In the genomic region with DNA sequence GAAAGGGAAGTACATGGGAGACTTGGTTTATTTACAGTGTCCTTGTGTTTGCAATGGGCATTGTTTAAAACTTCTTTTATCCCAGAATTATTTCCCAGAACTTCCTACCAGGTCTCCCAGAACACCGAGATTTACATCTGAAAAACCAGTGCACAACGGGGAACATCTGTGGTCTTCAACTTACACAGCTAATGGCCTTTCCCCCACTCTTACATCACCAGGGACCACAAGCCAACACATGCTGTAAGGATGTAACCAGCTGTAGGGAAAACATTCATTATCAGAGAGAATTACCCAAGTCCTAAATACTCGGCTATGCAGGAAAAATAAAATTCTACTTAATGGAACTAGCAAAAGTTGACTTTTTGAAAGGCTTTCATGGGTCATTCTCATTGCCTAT, we compare ENCODE assay signal across 20 cellular contexts.
DNase-seq lines count a peak whose midpoint lies in the region; ATAC-seq and TF ChIP-seq lines count a peak whose summit lies in the region.
"Had no signal": no experiment of that assay in that cellular context is flagged by ENCODE, and none has a peak within 500 bp of the region (broad histone marks: within the 10 kb centered on the region; RNA-seq: fewer than 3 reads in every experiment).

No MANE protein-coding gene starts in this region.

- TF ChIP-seq CTCF in GM23338 (conservative IDR thresholded peaks at IDR 0.05; ENCODE audit: low read depth in 2 of 2) = no peak
- TF ChIP-seq CTCF in astrocyte of the spinal cord (IDR thresholded peaks at IDR 0.05; ENCODE audit: low read depth, low read length) = no peak
- TF ChIP-seq CTCF in fibroblast of villous mesenchyme (IDR thresholded peaks at IDR 0.05; ENCODE audit: insufficient read depth, low read depth, low read length) = no peak
- no peak for TF ChIP-seq CTCF in osteoblast (IDR thresholded peaks at IDR 0.05; ENCODE audit: extremely low read depth, low read depth, low read length)

- in situ Hi-C loops in astrocyte of the spinal cord (cut with HindIII; ENCODE audit: low sequenced_read_pairs) = no loop called here

- H2AFZ ChIP-seq in GM23338 (no peak overlapping the region), osteoblast (ENCODE audit: low read length) (peak overlapping the region; percentile 23)
- H2AFZ ChIP-seq: neural progenitor cell had no signal

- H3K36me3 ChIP-seq in GM23338 (ENCODE audit: insufficient read depth) (no peaks in the 10 kb centered on the region), osteoblast (ENCODE audit: insufficient read depth, low read length) (no peaks in the 10 kb centered on the region)
- H3K36me3 ChIP-seq: neural progenitor cell, suprapubic skin had no signal

- no peaks in the 10 kb centered on the region; the same call in 1 of the 2 replicates for H3K9me2 ChIP-seq in GM23338 (ENCODE audit: insufficient read depth)

- no peaks in the 10 kb centered on the region for H3F3A ChIP-seq in GM23338 (replicated peaks; ENCODE audit: low read depth)

- peak; percentile 44 for ATAC-seq in GM23338
- ATAC-seq in GM18517 (IDR thresholded peaks at IDR 0.05; ENCODE audit: unreplicated experiment) = no peak

- H3K4me3 Mint-ChIP-seq in GM23338 = no peak overlapping the region
- H3K4me3 Mint-ChIP-seq: CD4-positive, alpha-beta T cell; endodermal cell; neural progenitor cell had no signal

- H3K79me2 ChIP-seq in GM23338 (replicated peaks; ENCODE audit: insufficient read depth) = no peaks in the 10 kb centered on the region
- no peaks in the 10 kb centered on the region for H3K79me2 ChIP-seq in osteoblast (ENCODE audit: insufficient read depth, low read length)

- no peak overlapping the region for H3K27ac ChIP-seq in GM23338 (ENCODE audit: low read depth)
- no peak overlapping the region for H3K27ac ChIP-seq in osteoblast (ENCODE audit: low read depth, low read length)
- H3K27ac ChIP-seq: neural progenitor cell, suprapubic skin had no signal

- H3K4me1 ChIP-seq in GM23338 (ENCODE audit: insufficient read depth) (peaks cover 65% of the 10 kb centered on the region), osteoblast (ENCODE audit: insufficient read depth, low read length) (peaks cover 29% of the 10 kb centered on the region)
- H3K4me1 ChIP-seq: suprapubic skin had no signal

- H3K9me3 Mint-ChIP-seq in GM23338 = peaks cover 3% of the 10 kb centered on the region
- H3K9me3 Mint-ChIP-seq: CD4-positive, alpha-beta T cell; neural progenitor cell had no signal

- DNase-seq in GM23338 (ENCODE audit: low spot score) (no peak), astrocyte of the spinal cord (ENCODE audit: low read depth, low spot score) (peak; percentile 75), fibroblast of villous mesenchyme (ENCODE audit: low read depth) (peak; percentile 89), osteoblast (ENCODE audit: insufficient read length, low spot score, missing footprints) (no peak), NCI-H1930 (lab: John Stamatoyannopoulos, UW) (no peak), NAMALWA (ENCODE audit: low spot score) (no peak), T1000 (lab: John Stamatoyannopoulos, UW) (no peak)
- DNase-seq: activated CD8-positive, alpha-beta memory T cell treated with anti-CD3 and anti-CD28 coated beads, Interleukin-2, amount 50 U/mL, for 48 hours; activated effector memory CD4-positive, alpha-beta T cell treated with anti-CD3 and anti-CD28 coated beads, Interleukin-2, amount 50 U/mL, for 16 hours; CD4-positive, alpha-beta T cell; cerebellar nuclear complex; DMS79; H7; NCI-H1417; NCI-H69; SHP77 had no signal

- H4K20me1 ChIP-seq in GM23338 (replicated peaks; ENCODE audit: insufficient read depth) (no peaks in the 10 kb centered on the region), osteoblast (ENCODE audit: insufficient read depth, low read length) (no peaks in the 10 kb centered on the region)

- H3K36me3 Mint-ChIP-seq in GM23338 (ENCODE audit: low read depth) = peaks cover 7% of the 10 kb centered on the region
- H3K36me3 Mint-ChIP-seq: neural progenitor cell had no signal

- H3K4me3 ChIP-seq in GM23338 (no peak overlapping the region), astrocyte of the spinal cord (ENCODE audit: low read depth, low read length) (no peak overlapping the region), fibroblast of villous mesenchyme (ENCODE audit: low read depth, low read length) (no peak overlapping the region), osteoblast (ENCODE audit: insufficient read depth, low read length) (no peak overlapping the region)
- H3K4me3 ChIP-seq: neural progenitor cell, suprapubic skin had no signal

- H3K9me3 ChIP-seq in osteoblast (ENCODE audit: low read depth, low read length) = no peaks in the 10 kb centered on the region
- H3K9me3 ChIP-seq: suprapubic skin had no signal

- H3K4me1 Mint-ChIP-seq in GM23338 = peaks cover 71% of the 10 kb centered on the region

- no peaks in the 10 kb centered on the region for H3K27me3 ChIP-seq in GM23338 (ENCODE audit: insufficient read depth)
- H3K27me3 ChIP-seq in osteoblast (ENCODE audit: insufficient read depth, low read length) = no peaks in the 10 kb centered on the region
- H3K27me3 ChIP-seq: neural progenitor cell, suprapubic skin had no signal

- H3K4me2 ChIP-seq in GM23338 = peak overlapping the region; percentile 2; the same call in 1 of the 2 replicates
- no peak overlapping the region for H3K4me2 ChIP-seq in osteoblast (ENCODE audit: insufficient read depth, low read length)
- H3K4me2 ChIP-seq: neural progenitor cell had no signal

- no peak overlapping the region for H3K27ac Mint-ChIP-seq in GM23338
- H3K27ac Mint-ChIP-seq: CD4-positive, alpha-beta T cell; endodermal cell; neural progenitor cell had no signal

- H3K27me3 Mint-ChIP-seq in GM23338 (ENCODE audit: insufficient read depth, low read depth, poor library complexity) = peaks cover 6% of the 10 kb centered on the region
- H3K27me3 Mint-ChIP-seq: CD4-positive, alpha-beta T cell had no signal

TF ChIP-seq in GM23338, 12 proteins besides CTCF, POLR2A, EP300 and RAD21 (continues in another document):
- TF ChIP-seq EZH2 (IDR thresholded peaks at IDR 0.05; ENCODE audit: low read depth, unreplicated experiment) = no peak
- TF ChIP-seq, protein P1, sequence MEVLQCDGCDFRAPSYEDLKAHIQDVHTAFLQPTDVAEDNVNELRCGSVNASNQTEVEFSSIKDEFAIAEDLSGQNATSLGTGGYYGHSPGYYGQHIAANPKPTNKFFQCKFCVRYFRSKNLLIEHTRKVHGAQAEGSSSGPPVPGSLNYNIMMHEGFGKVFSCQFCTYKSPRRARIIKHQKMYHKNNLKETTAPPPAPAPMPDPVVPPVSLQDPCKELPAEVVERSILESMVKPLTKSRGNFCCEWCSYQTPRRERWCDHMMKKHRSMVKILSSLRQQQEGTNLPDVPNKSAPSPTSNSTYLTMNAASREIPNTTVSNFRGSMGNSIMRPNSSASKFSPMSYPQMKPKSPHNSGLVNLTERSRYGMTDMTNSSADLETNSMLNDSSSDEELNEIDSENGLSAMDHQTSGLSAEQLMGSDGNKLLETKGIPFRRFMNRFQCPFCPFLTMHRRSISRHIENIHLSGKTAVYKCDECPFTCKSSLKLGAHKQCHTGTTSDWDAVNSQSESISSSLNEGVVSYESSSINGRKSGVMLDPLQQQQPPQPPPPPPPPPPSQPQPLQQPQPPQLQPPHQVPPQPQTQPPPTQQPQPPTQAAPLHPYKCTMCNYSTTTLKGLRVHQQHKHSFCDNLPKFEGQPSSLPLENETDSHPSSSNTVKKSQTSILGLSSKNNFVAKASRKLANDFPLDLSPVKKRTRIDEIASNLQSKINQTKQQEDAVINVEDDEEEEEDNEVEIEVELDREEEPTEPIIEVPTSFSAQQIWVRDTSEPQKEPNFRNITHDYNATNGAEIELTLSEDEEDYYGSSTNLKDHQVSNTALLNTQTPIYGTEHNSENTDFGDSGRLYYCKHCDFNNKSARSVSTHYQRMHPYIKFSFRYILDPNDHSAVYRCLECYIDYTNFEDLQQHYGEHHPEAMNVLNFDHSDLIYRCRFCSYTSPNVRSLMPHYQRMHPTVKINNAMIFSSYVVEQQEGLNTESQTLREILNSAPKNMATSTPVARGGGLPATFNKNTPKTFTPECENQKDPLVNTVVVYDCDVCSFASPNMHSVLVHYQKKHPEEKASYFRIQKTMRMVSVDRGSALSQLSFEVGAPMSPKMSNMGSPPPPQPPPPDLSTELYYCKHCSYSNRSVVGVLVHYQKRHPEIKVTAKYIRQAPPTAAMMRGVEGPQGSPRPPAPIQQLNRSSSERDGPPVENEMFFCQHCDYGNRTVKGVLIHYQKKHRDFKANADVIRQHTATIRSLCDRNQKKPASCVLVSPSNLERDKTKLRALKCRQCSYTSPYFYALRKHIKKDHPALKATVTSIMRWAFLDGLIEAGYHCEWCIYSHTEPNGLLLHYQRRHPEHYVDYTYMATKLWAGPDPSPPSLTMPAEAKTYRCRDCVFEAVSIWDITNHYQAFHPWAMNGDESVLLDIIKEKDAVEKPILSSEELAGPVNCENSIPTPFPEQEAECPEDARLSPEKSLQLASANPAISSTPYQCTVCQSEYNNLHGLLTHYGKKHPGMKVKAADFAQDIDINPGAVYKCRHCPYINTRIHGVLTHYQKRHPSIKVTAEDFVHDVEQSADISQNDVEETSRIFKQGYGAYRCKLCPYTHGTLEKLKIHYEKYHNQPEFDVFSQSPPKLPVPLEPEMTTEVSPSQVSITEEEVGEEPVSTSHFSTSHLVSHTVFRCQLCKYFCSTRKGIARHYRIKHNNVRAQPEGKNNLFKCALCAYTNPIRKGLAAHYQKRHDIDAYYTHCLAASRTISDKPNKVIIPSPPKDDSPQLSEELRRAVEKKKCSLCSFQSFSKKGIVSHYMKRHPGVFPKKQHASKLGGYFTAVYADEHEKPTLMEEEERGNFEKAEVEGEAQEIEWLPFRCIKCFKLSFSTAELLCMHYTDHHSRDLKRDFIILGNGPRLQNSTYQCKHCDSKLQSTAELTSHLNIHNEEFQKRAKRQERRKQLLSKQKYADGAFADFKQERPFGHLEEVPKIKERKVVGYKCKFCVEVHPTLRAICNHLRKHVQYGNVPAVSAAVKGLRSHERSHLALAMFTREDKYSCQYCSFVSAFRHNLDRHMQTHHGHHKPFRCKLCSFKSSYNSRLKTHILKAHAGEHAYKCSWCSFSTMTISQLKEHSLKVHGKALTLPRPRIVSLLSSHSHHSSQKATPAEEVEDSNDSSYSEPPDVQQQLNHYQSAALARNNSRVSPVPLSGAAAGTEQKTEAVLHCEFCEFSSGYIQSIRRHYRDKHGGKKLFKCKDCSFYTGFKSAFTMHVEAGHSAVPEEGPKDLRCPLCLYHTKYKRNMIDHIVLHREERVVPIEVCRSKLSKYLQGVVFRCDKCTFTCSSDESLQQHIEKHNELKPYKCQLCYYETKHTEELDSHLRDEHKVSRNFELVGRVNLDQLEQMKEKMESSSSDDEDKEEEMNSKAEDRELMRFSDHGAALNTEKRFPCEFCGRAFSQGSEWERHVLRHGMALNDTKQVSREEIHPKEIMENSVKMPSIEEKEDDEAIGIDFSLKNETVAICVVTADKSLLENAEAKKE (CRISPR knock-in tag; IDR thresholded peaks at IDR 0.05) = peak; percentile 80

Comparison
In these comparisons a context has a peak if more than half of its experiments do, and no peak if none do; other contexts are left out.
1. DNase-seq: peak in astrocyte of the spinal cord (single experiment) and fibroblast of villous mesenchyme (single experiment); none in GM23338 (single experiment), osteoblast (single experiment), NCI-H1930 (0 of 2), NAMALWA (single experiment) and T1000 (single experiment).